In genomic region chr4:100084892-100085291, GRCh38 we compare ENCODE assay signal across 18 cellular contexts.
A peak's percentile ranks its signal among the peaks of the same experiment; 100 is the strongest.
DNase-seq lines count a peak whose midpoint lies in the region; ATAC-seq, FAIRE-seq and TF ChIP-seq lines count a peak whose summit lies in the region.
"Had no signal": no experiment of that assay in that cellular context is flagged by ENCODE, and none has a peak within 500 bp of the region (broad histone marks: within the 10 kb centered on the region; RNA-seq: fewer than 3 reads in every experiment).

No MANE protein-coding gene starts in this region.

- H3K9ac ChIP-seq in H1 (replicated peaks in 1 of 4; ENCODE audit: extremely low read depth in 1 of 4, low read depth in 3 of 4, low read length in 3 of 4): no peak overlapping the region

- no peak overlapping the region for H2AFZ ChIP-seq in H1 (ENCODE audit: low read length)

- CTCF ChIA-PET in activated CD4-positive, alpha-beta T cell treated with anti-CD3 and anti-CD28 coated beads for 36 hours (lab: Charles Lee): interaction anchor here (1.4 to 1.5 kb wide), 2 partner anchors 9 to 15 kb away, joined by 4 to 7 read pairs; no protein-coding TSS in a partner anchor
- CTCF ChIA-PET in Caco-2 (lab: Charles Lee) (interaction anchor here (1.0 kb wide), 1 partner anchor 9 kb away, joined by 3 read pairs; no protein-coding TSS in a partner anchor), H1 (lab: Charles Lee; ENCODE audit: partially characterized antibody) (interaction anchor here (0.6 to 1.2 kb wide), 2 partner anchors 87 to 898 kb away, joined by 3 read pairs; no protein-coding TSS in a partner anchor)

- no peak overlapping the region for H2BK12ac ChIP-seq in H1 (ENCODE audit: low read depth, low read length)

- H2BK120ac ChIP-seq in H1 (replicated peaks; ENCODE audit: low read depth, low read length): no peak overlapping the region

- H3K9me3 Mint-ChIP-seq in activated CD4-positive, alpha-beta T cell treated with anti-CD3 and anti-CD28 coated beads for 36 hours (ENCODE audit: low read depth): peaks cover 5% of the 10 kb centered on the region
- H3K9me3 Mint-ChIP-seq in activated T-cell treated with anti-CD3 and anti-CD28 coated beads, Interleukin-2, amount 50 U/mL, for 72 hours: peaks cover 0 to 3% of the 10 kb centered on the region in 2 donors
- H3K9me3 Mint-ChIP-seq in activated T-cell treated with anti-CD3 and anti-CD28 coated beads, Interleukin-2, amount 50 U/mL, for 24 hours: no peaks in the 10 kb centered on the region
- H3K9me3 Mint-ChIP-seq in Caco-2 (ENCODE audit: unreplicated experiment): peaks cover 20% of the 10 kb centered on the region
- H3K9me3 Mint-ChIP-seq: CD4-positive, alpha-beta T cell had no signal

- H3K27ac ChIP-seq in H1 (ENCODE audit: low read depth, low read length): no peak overlapping the region
- H3K27ac ChIP-seq: 22Rv1, A549, C4-2B, HL-60 had no signal

- no peak for TF ChIP-seq POLR2A in H1 (IDR thresholded peaks at IDR 0.05; ENCODE audit: control extremely low read depth in 1 of 2, low read depth in 2 of 2, low read length in 2 of 2)

- no peak overlapping the region for H3K56ac ChIP-seq in H1 (replicated peaks; ENCODE audit: insufficient read length, low read depth, low read length)

- no peak for FAIRE-seq in H1 (lab: Jason Lieb, UNC)
- FAIRE-seq: A549, GM19239 had no signal

- no peak overlapping the region for H4K8ac ChIP-seq in H1 (ENCODE audit: extremely low read depth, insufficient read depth, low read length)

- peaks cover 3% of the 10 kb centered on the region for H3K27me3 Mint-ChIP-seq in activated CD4-positive, alpha-beta T cell treated with anti-CD3 and anti-CD28 coated beads for 36 hours
- H3K27me3 Mint-ChIP-seq in activated T-cell treated with anti-CD3 and anti-CD28 coated beads, Interleukin-2, amount 50 U/mL, for 72 hours (ENCODE audit: low read depth): peaks cover 2% of the 10 kb centered on the region
- H3K27me3 Mint-ChIP-seq in activated T-cell treated with anti-CD3 and anti-CD28 coated beads, Interleukin-2, amount 50 U/mL, for 24 hours: no peaks in the 10 kb centered on the region
- no peaks in the 10 kb centered on the region for H3K27me3 Mint-ChIP-seq in Caco-2 (ENCODE audit: insufficient read depth, unreplicated experiment)
- H3K27me3 Mint-ChIP-seq: CD4-positive, alpha-beta T cell had no signal

- no peak overlapping the region for H3K4ac ChIP-seq in H1 (replicated peaks; ENCODE audit: insufficient read length, low read depth, low read length)

- H3K4me1 ChIP-seq in Caco-2 (peaks cover 28% of the 10 kb centered on the region; the same call in 1 of the 2 replicates), H1 (replicated peaks in 1 of 4; ENCODE audit: control insufficient read depth in 3 of 4, insufficient read depth in 4 of 4, low read length in 3 of 4) (peaks cover 0 to 4% (median 2%) of the 10 kb centered on the region in 4 experiments; a peak in 4 of 7 replicates)
- H3K4me1 ChIP-seq: A549, HAP-1 had no signal

- H4K5ac ChIP-seq in H1 (ENCODE audit: insufficient read length, low read depth, low read length): no peak overlapping the region

- no peak for TF ChIP-seq RAD21 in H1 (IDR thresholded peaks at IDR 0.05 in 1 of 2, conservative IDR thresholded peaks at IDR 0.05 in 1 of 2; ENCODE audit: low read depth in 2 of 2, low read length in 2 of 2)

- H3K4me3 ChIP-seq in Caco-2 (ENCODE audit: low read depth, low read length): no peak overlapping the region
- no peak overlapping the region for H3K4me3 ChIP-seq in H1 (ENCODE audit: extremely low read depth in 1 of 4, insufficient read depth in 2 of 4, low read depth in 3 of 4, low read length in 4 of 4)
- H3K4me3 ChIP-seq: A549, HAP-1 had no signal

- no peak for ATAC-seq in activated CD4-positive, alpha-beta T cell treated with anti-CD3 and anti-CD28 coated beads for 36 hours
- ATAC-seq in activated T-cell treated with anti-CD3 and anti-CD28 coated beads, Interleukin-2, amount 50 U/mL, for 72 hours (replicated peaks in 1 of 2): no peak
- ATAC-seq in sciatic nerve (no peak), HG03457 (IDR thresholded peaks at IDR 0.05; ENCODE audit: unreplicated experiment) (no peak)
- ATAC-seq: A549 had no signal

- intact Hi-C loops in activated CD4-positive, alpha-beta T cell treated with anti-CD3 and anti-CD28 coated beads for 36 hours (cut with DNase I, micrococcal nuclease): loop anchor here (5.0 kb wide), 3 partner anchors 138 to 482 kb away; partner anchors contain the start of gene DNAJB14 (in 1 of the 2)
- intact Hi-C loops in Caco-2 (cut with micrococcal nuclease; ENCODE audit: unreplicated experiment) (no loop called here), sciatic nerve (cut with DNase I) (no loop called here)

- no TSS peak for BruUV-seq in Caco-2 (replicated peaks; lab: Mats Ljungman, UMichigan)

- no peaks in the 10 kb centered on the region for H4K20me1 ChIP-seq in H1 (replicated peaks in 1 of 2; ENCODE audit: control insufficient read depth in 1 of 2, insufficient read depth in 2 of 2, low read length in 2 of 2)

- no peak overlapping the region for H2BK20ac ChIP-seq in H1 (ENCODE audit: low read length)

- DNase-seq in activated CD4-positive, alpha-beta T cell treated with anti-CD3 and anti-CD28 coated beads for 36 hours: no peak
- DNase-seq in activated CD4-positive, alpha-beta T cell treated with anti-CD3 and anti-CD28 coated beads for 48 hours: no peak
- no peak for DNase-seq in activated T-cell treated with anti-CD3 and anti-CD28 coated beads, Interleukin-2, amount 50 U/mL, for 72 hours
- DNase-seq in activated T-cell treated with anti-CD3 and anti-CD28 coated beads, Interleukin-2, amount 50 U/mL, for 24 hours: no peak
- DNase-seq in Caco-2 (no peak), H1 (ENCODE audit: low read depth in 1 of 2, low spot score in 2 of 2) (no peak), sciatic nerve (ENCODE audit: low spot score) (no peak)
- DNase-seq: AML-193; CD4-positive, alpha-beta T cell; DMS79 treated with DMSO at 0.1 percent for 48 hours; GF-D8 had no signal

- peaks cover 42% of the 10 kb centered on the region for H3K4me1 Mint-ChIP-seq in activated CD4-positive, alpha-beta T cell treated with anti-CD3 and anti-CD28 coated beads for 36 hours
- peaks cover 59% of the 10 kb centered on the region for H3K4me1 Mint-ChIP-seq in activated T-cell treated with anti-CD3 and anti-CD28 coated beads, Interleukin-2, amount 50 U/mL, for 72 hours (ENCODE audit: low read depth)
- peaks cover 40% of the 10 kb centered on the region for H3K4me1 Mint-ChIP-seq in activated T-cell treated with anti-CD3 and anti-CD28 coated beads, Interleukin-2, amount 50 U/mL, for 24 hours (ENCODE audit: low read depth)
- peaks cover 14% of the 10 kb centered on the region for H3K4me1 Mint-ChIP-seq in Caco-2 (ENCODE audit: low read depth, unreplicated experiment)

- H2AK5ac ChIP-seq in H1 (ENCODE audit: low read depth, low read length): no peak overlapping the region

- H3K36me3 ChIP-seq in Caco-2 (ENCODE audit: control insufficient read depth, insufficient read depth, low read length) (no peaks in the 10 kb centered on the region), H1 (ENCODE audit: control insufficient read depth in 2 of 4, insufficient read depth in 4 of 4, low read length in 3 of 4) (no peaks in the 10 kb centered on the region)
- H3K36me3 ChIP-seq: HAP-1 had no signal

- TF ChIP-seq CTCF in Caco-2 (IDR thresholded peaks at IDR 0.05; ENCODE audit: insufficient read depth in 1 of 2, low read depth in 1 of 2, low read length in 1 of 2, severe bottlenecking in 1 of 2, unreplicated experiment in 1 of 2) (no peak), H1 (IDR thresholded peaks at IDR 0.05; ENCODE audit: control extremely low read depth in 1 of 3, insufficient read depth in 1 of 3, low read depth in 1 of 3, low read length in 3 of 3) (no peak)

- no peaks in the 10 kb centered on the region for H3K9me3 ChIP-seq in Caco-2
- H3K9me3 ChIP-seq in H1 (ENCODE audit: insufficient read depth in 2 of 2, low read depth in 1 of 2, low read length in 1 of 2): peaks cover 0 to 7% of the 10 kb centered on the region in 2 experiments; a peak in 1 of 4 replicates
- H3K9me3 ChIP-seq: A549, HAP-1 had no signal

- no peak overlapping the region for H3K14ac ChIP-seq in H1 (ENCODE audit: insufficient read length)

- H3K27me3 ChIP-seq in Caco-2 (replicated peaks; ENCODE audit: control insufficient read depth, insufficient read depth, low read length) (no peaks in the 10 kb centered on the region), H1 (replicated peaks in 1 of 4; ENCODE audit: control insufficient read depth in 3 of 4, extremely low read depth in 1 of 4, insufficient read depth in 3 of 4, low read length in 3 of 4) (no peaks in the 10 kb centered on the region)

- no peak overlapping the region for H3K4me3 Mint-ChIP-seq in activated CD4-positive, alpha-beta T cell treated with anti-CD3 and anti-CD28 coated beads for 36 hours
- peak overlapping the region; percentile 2 to 60 for H3K4me3 Mint-ChIP-seq in activated T-cell treated with anti-CD3 and anti-CD28 coated beads, Interleukin-2, amount 50 U/mL, for 72 hours
- H3K4me3 Mint-ChIP-seq in activated T-cell treated with anti-CD3 and anti-CD28 coated beads, Interleukin-2, amount 50 U/mL, for 24 hours: no peak overlapping the region
- H3K4me3 Mint-ChIP-seq in Caco-2 (ENCODE audit: unreplicated experiment): no peak overlapping the region
- H3K4me3 Mint-ChIP-seq: CD4-positive, alpha-beta T cell had no signal

- H3K23ac ChIP-seq in H1 (ENCODE audit: insufficient read length): no peak overlapping the region

- 0 out of 2 replicates have a peak overlapping the region, but pooled peaks have one; percentile 1 for H2BK15ac ChIP-seq in H1 (ENCODE audit: low read length)

- H3K23me2 ChIP-seq in H1 (ENCODE audit: low read depth, low read length): no peaks in the 10 kb centered on the region

- no peak overlapping the region for H4K91ac ChIP-seq in H1 (replicated peaks; ENCODE audit: insufficient read length, low read length)

- WGBS in H1 (ENCODE audit: extremely low coverage in 1 of 2, insufficient coverage in 1 of 2, insufficient read length in 1 of 2, insufficient replicate concordance in 2 of 2, low coverage in 1 of 2, low lambda C conversion rate in 2 of 2, missing lambda C conversion rate in 1 of 2), 2 experiments: 100% methylated on average over 1 of the region's 1 CpG; no CpG with 5 or more reads in 1 of the 2 experiments

- no peak for TF ChIP-seq EP300 in H1 (IDR thresholded peaks at IDR 0.05; ENCODE audit: borderline replicate concordance in 1 of 2, low read depth in 2 of 2, low read length in 2 of 2)

- POLR2A ChIA-PET in activated CD4-positive, alpha-beta T cell treated with anti-CD3 and anti-CD28 coated beads for 36 hours (lab: Charles Lee): no interaction called here
- POLR2A ChIA-PET in Caco-2 (lab: Charles Lee): no interaction called here
- POLR2A ChIA-PET in H1 (lab: Charles Lee; ENCODE audit: partially characterized antibody): interaction anchor here (1.5 kb wide), 1 partner anchor 135 kb away, joined by 4 read pairs; the partner anchor contains the start of gene H2AZ1

- H2BK5ac ChIP-seq in H1 (ENCODE audit: low read depth, low read length): no peak overlapping the region

- H3K18ac ChIP-seq in H1 (ENCODE audit: extremely low read depth, low read length): no peak overlapping the region

- H3K27ac Mint-ChIP-seq in activated CD4-positive, alpha-beta T cell treated with anti-CD3 and anti-CD28 coated beads for 36 hours: peak overlapping the region; percentile 70
- H3K27ac Mint-ChIP-seq in activated T-cell treated with anti-CD3 and anti-CD28 coated beads, Interleukin-2, amount 50 U/mL, for 72 hours: peak overlapping the region; percentile 80
- H3K27ac Mint-ChIP-seq in activated T-cell treated with anti-CD3 and anti-CD28 coated beads, Interleukin-2, amount 50 U/mL, for 24 hours: no peak overlapping the region
- peak overlapping the region; percentile 59 for H3K27ac Mint-ChIP-seq in Caco-2 (ENCODE audit: unreplicated experiment)
- H3K27ac Mint-ChIP-seq: CD4-positive, alpha-beta T cell had no signal

- peaks cover 3% of the 10 kb centered on the region for H3K36me3 Mint-ChIP-seq in activated CD4-positive, alpha-beta T cell treated with anti-CD3 and anti-CD28 coated beads for 36 hours (ENCODE audit: low read depth)
- H3K36me3 Mint-ChIP-seq in activated T-cell treated with anti-CD3 and anti-CD28 coated beads, Interleukin-2, amount 50 U/mL, for 72 hours (ENCODE audit: insufficient read depth in 2 of 2): peaks cover 3 to 6% of the 10 kb centered on the region in 2 donors
- H3K36me3 Mint-ChIP-seq in activated T-cell treated with anti-CD3 and anti-CD28 coated beads, Interleukin-2, amount 50 U/mL, for 24 hours (ENCODE audit: low read depth): no peaks in the 10 kb centered on the region
- no peaks in the 10 kb centered on the region for H3K36me3 Mint-ChIP-seq in Caco-2 (ENCODE audit: insufficient read depth, unreplicated experiment)

- H3K79me1 ChIP-seq in H1 (ENCODE audit: low read depth, low read length): no peaks in the 10 kb centered on the region

- no peaks in the 10 kb centered on the region for H3K79me2 ChIP-seq in H1 (ENCODE audit: control insufficient read depth in 1 of 2, insufficient read depth in 2 of 2, low read length in 2 of 2)

- no peak overlapping the region for H3K4me2 ChIP-seq in H1 (ENCODE audit: insufficient read depth in 1 of 2, low read depth in 2 of 2, low read length in 2 of 2)
- H3K4me2 ChIP-seq: A549 had no signal

Comparison
In these comparisons a context has a peak if more than half of its experiments do, and no peak if none do; other contexts are left out.
1. H3K4me3 Mint-ChIP-seq: peak in activated T-cell treated with anti-CD3 and anti-CD28 coated beads, Interleukin-2, amount 50 U/mL, for 72 hours (2 of 2); none in activated CD4-positive, alpha-beta T cell treated with anti-CD3 and anti-CD28 coated beads for 36 hours (single experiment), activated T-cell treated with anti-CD3 and anti-CD28 coated beads, Interleukin-2, amount 50 U/mL, for 24 hours (single experiment) and Caco-2 (single experiment).
2. intact Hi-C loops: an anchor here in activated CD4-positive, alpha-beta T cell treated with anti-CD3 and anti-CD28 coated beads for 36 hours (5.0 kb wide); none called in Caco-2 and sciatic nerve.